ENCODE assay signal across 1 cellular context in genomic region chr15:56678562-56678961, GRCh38.
TF ChIP-seq lines count a peak whose summit lies in the region.

No MANE protein-coding gene starts in this region.

TF ChIP-seq in GM12878, 131 proteins besides CTCF, POLR2A, EP300 and RAD21 (continued from another document):
- TF ChIP-seq MYB (IDR thresholded peaks at IDR 0.05; ENCODE audit: borderline replicate concordance, low read depth, low read length) (no peak), KDM1A (IDR thresholded peaks at IDR 0.05; ENCODE audit: borderline replicate concordance) (no peak), NKRF (conservative IDR thresholded peaks at IDR 0.05) (no peak), MEF2B (IDR thresholded peaks at IDR 0.05; ENCODE audit: partially characterized antibody, poor library complexity, severe bottlenecking) (no peak), MYC (IDR thresholded peaks at IDR 0.05; ENCODE audit: insufficient read depth, insufficient read length, insufficient replicate concordance, low read length, severe bottlenecking) (no peak), TBL1XR1 (IDR thresholded peaks at IDR 0.05; ENCODE audit: low read depth, low read length) (no peak), BMI1 (IDR thresholded peaks at IDR 0.05; ENCODE audit: borderline replicate concordance) (no peak), SPI1 (IDR thresholded peaks at IDR 0.05; ENCODE audit: borderline replicate concordance, insufficient read depth, low read depth, low read length) (no peak), USF2 (IDR thresholded peaks at IDR 0.05; ENCODE audit: borderline replicate concordance, low read depth, low read length) (no peak), TCF7 (IDR thresholded peaks at IDR 0.05; ENCODE audit: borderline replicate concordance) (no peak), MTA2 (IDR thresholded peaks at IDR 0.05; ENCODE audit: low read depth) (no peak), TCF3 (IDR thresholded peaks at IDR 0.05; ENCODE audit: borderline replicate concordance, insufficient read depth, low read depth, low read length) (no peak)
